1 cellular context compared by ENCODE assay signal in genomic region chrX:7252013-7252610, GRCh38.
TF ChIP-seq lines count a peak whose summit lies in the region.

No MANE protein-coding gene starts in this region.

TF ChIP-seq in GM12878, 131 proteins besides CTCF, POLR2A, EP300 and RAD21 (continued from another document):
- TF ChIP-seq BCLAF1 (IDR thresholded peaks at IDR 0.05): no peak
- TF ChIP-seq PAX8 (IDR thresholded peaks at IDR 0.05): no peak
- TF ChIP-seq KDM1A (IDR thresholded peaks at IDR 0.05; ENCODE audit: borderline replicate concordance): no peak
- TF ChIP-seq, protein P1, sequence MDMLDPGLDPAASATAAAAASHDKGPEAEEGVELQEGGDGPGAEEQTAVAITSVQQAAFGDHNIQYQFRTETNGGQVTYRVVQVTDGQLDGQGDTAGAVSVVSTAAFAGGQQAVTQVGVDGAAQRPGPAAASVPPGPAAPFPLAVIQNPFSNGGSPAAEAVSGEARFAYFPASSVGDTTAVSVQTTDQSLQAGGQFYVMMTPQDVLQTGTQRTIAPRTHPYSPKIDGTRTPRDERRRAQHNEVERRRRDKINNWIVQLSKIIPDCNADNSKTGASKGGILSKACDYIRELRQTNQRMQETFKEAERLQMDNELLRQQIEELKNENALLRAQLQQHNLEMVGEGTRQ (IDR thresholded peaks at IDR 0.05; ENCODE audit: borderline replicate concordance, low read depth, low read length): no peak
